Comparison of ENCODE assay signal across 8 cellular contexts in the genomic region with DNA sequence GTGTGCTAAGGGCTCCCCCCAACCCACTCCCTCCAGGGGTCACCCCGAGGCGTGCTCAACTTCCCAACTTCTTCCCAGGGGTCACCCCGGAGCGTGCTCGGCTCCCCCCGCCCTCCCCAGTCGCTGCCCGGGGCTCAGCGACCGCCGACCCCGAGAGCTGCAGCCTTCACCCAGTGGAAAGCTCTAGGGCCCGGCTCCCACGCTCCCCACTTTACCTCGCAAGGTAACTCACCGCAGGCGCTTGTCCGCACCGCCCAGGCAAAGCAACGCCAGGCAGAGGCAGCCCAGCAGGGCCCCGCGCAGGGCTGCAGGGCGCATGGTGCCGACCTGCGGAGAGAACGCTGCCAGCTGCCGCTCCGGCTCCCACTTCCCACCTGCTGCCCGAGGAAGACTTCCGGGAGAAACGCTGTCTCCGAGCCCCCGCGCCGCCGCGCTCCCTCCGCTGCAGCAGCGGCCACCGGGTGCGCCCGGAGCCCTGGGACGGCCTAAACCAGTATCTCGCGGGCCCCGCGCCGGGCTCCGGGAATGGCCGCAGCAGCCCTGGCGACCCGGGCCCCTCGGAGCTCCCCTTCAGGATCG. TPM values are rescaled to one million over a fixed set of nuclear protein-coding genes. Genes with fewer than 3 reads are reported as not detected.
DNase-seq lines count a peak whose midpoint lies in the region; ATAC-seq and TF ChIP-seq lines count a peak whose summit lies in the region.

No MANE protein-coding gene starts in this region.

- peak; percentile 4 for ATAC-seq in HG02678 (IDR thresholded peaks at IDR 0.05; ENCODE audit: unreplicated experiment)

- H4K8ac ChIP-seq in mesenchymal stem cell (ENCODE audit: low read length) = peak overlapping the region; percentile 67

- peaks cover 3% of the 10 kb centered on the region for H3K9me3 Mint-ChIP-seq in activated CD4-positive, alpha-beta T cell treated with anti-CD3 and anti-CD28 coated beads, Interleukin-2, amount 10 ng/mL, durations not matched to agents 7 days and 5 days

- peak overlapping the region in 1 of 2 experiments; percentile 82 for H3K14ac ChIP-seq in mesenchymal stem cell (ENCODE audit: low read length in 2 of 2)

- H3K4me1 ChIP-seq in mesenchymal stem cell (ENCODE audit: control insufficient read depth, insufficient read depth, low read depth, low read length) (peaks cover 26% of the 10 kb centered on the region), urinary bladder (ENCODE audit: insufficient read depth) (no peaks in the 10 kb centered on the region)

- H3K36me3 Mint-ChIP-seq in activated CD4-positive, alpha-beta T cell treated with anti-CD3 and anti-CD28 coated beads, Interleukin-2, amount 10 ng/mL, durations not matched to agents 7 days and 5 days (ENCODE audit: low read depth) = peaks cover 34% of the 10 kb centered on the region

- peaks cover 15% of the 10 kb centered on the region for H3K79me1 ChIP-seq in mesenchymal stem cell (replicated peaks; ENCODE audit: low read length, poor library complexity, severe bottlenecking)

- peak overlapping the region; percentile 90 for H3K4me3 Mint-ChIP-seq in activated CD4-positive, alpha-beta T cell treated with anti-CD3 and anti-CD28 coated beads, Interleukin-2, amount 10 ng/mL, durations not matched to agents 7 days and 5 days

- CTCF ChIA-PET in activated CD4-positive, alpha-beta T cell treated with anti-CD3 and anti-CD28 coated beads, Interleukin-2, amount 10 ng/mL, durations not matched to agents 7 days and 5 days (lab: Charles Lee) = interaction anchor here (0.6 to 1.2 kb wide), 5 partner anchors 16 to 422 kb away, joined by 3 read pairs; no protein-coding TSS in a partner anchor

- no peak overlapping the region for H4K91ac ChIP-seq in mesenchymal stem cell (ENCODE audit: low read length)

- peak overlapping the region; percentile 65 for H3K9ac ChIP-seq in mesenchymal stem cell (ENCODE audit: low read length)

- H3K18ac ChIP-seq in mesenchymal stem cell (ENCODE audit: low read depth in 1 of 2, low read length in 2 of 2) = peak overlapping the region; percentile 63 to 89

- no peaks in the 10 kb centered on the region for H3K9me3 ChIP-seq in mesenchymal stem cell (ENCODE audit: control insufficient read depth, low read length)

- DNase-seq in activated CD4-positive, alpha-beta T cell treated with anti-CD3 and anti-CD28 coated beads, Interleukin-2, amount 10 ng/mL, durations not matched to agents 7 days and 5 days = no peak
- DNase-seq in activated CD4-positive, alpha-beta T cell treated with anti-CD3 and anti-CD28 coated beads for 4 hours = no peak
- DNase-seq in NCI-H748 (lab: John Stamatoyannopoulos, UW; ENCODE audit: unreplicated experiment) (peak; percentile 79), choroid plexus epithelial cell (ENCODE audit: low read depth) (peak; percentile 28), mesenchymal stem cell (no peak), NAMALWA (ENCODE audit: low spot score) (no peak)

- peaks cover 0 to 14% of the 10 kb centered on the region in 2 experiments for H3K36me3 ChIP-seq in mesenchymal stem cell (ENCODE audit: control insufficient read depth in 1 of 2, insufficient read depth in 2 of 2, low read depth in 1 of 2, low read length in 2 of 2)
- no peaks in the 10 kb centered on the region for H3K36me3 ChIP-seq in urinary bladder (ENCODE audit: insufficient read depth)

- H2BK5ac ChIP-seq in mesenchymal stem cell (ENCODE audit: low read depth, low read length, poor library complexity, severe bottlenecking) = no peak overlapping the region

- H2AK5ac ChIP-seq in mesenchymal stem cell (ENCODE audit: low read length, severe bottlenecking) = no peak overlapping the region

- H3K4me2 ChIP-seq in mesenchymal stem cell (ENCODE audit: low read length, poor library complexity, severe bottlenecking) = peak overlapping the region; percentile 78

- no peak overlapping the region for H2BK15ac ChIP-seq in mesenchymal stem cell (ENCODE audit: low read depth, poor library complexity, severe bottlenecking)

- POLR2A ChIA-PET in activated CD4-positive, alpha-beta T cell treated with anti-CD3 and anti-CD28 coated beads, Interleukin-2, amount 10 ng/mL, durations not matched to agents 7 days and 5 days (lab: Charles Lee) = no interaction called here

- peak overlapping the region; percentile 96 for H3K27ac Mint-ChIP-seq in activated CD4-positive, alpha-beta T cell treated with anti-CD3 and anti-CD28 coated beads, Interleukin-2, amount 10 ng/mL, durations not matched to agents 7 days and 5 days

- peak overlapping the region in 1 of 2 experiments; percentile 28 for H3K4ac ChIP-seq in mesenchymal stem cell (ENCODE audit: low read depth in 1 of 2, low read length in 2 of 2)

- H3K27me3 ChIP-seq in mesenchymal stem cell (ENCODE audit: control insufficient read depth in 1 of 2, insufficient read depth in 1 of 2, low read length in 2 of 2) = no peaks in the 10 kb centered on the region

- H3K4me3 ChIP-seq in choroid plexus epithelial cell (ENCODE audit: low read depth, low read length) (peak overlapping the region; percentile 83), mesenchymal stem cell (ENCODE audit: insufficient read depth in 1 of 2, low read depth in 1 of 2, low read length in 2 of 2) (peak overlapping the region; percentile 85 to 97), urinary bladder (ENCODE audit: low read depth, low read length) (peak overlapping the region; percentile 84)

- peaks cover 77% of the 10 kb centered on the region for H3K4me1 Mint-ChIP-seq in activated CD4-positive, alpha-beta T cell treated with anti-CD3 and anti-CD28 coated beads, Interleukin-2, amount 10 ng/mL, durations not matched to agents 7 days and 5 days

- no peak for TF ChIP-seq CTCF in choroid plexus epithelial cell (conservative IDR thresholded peaks at IDR 0.05; ENCODE audit: low read depth, low read length)

- peak overlapping the region; percentile 90 for H2AFZ ChIP-seq in mesenchymal stem cell (ENCODE audit: low read depth, low read length)

- H2BK120ac ChIP-seq in mesenchymal stem cell (ENCODE audit: low read depth, low read length) = no peak overlapping the region

- no peak overlapping the region for H3K27ac ChIP-seq in mesenchymal stem cell (ENCODE audit: low read length, poor library complexity, severe bottlenecking)
- H3K27ac ChIP-seq in urinary bladder (ENCODE audit: low read depth) = no peak overlapping the region

- under 1% methylated on average over 47 of the region's 54 CpGs for WGBS in mesenchymal stem cell
- whole genome bisulfite sequencing in urinary bladder = under 1% methylated on average over 54 of the region's 54 CpGs

- no peaks in the 10 kb centered on the region for H3K27me3 Mint-ChIP-seq in activated CD4-positive, alpha-beta T cell treated with anti-CD3 and anti-CD28 coated beads, Interleukin-2, amount 10 ng/mL, durations not matched to agents 7 days and 5 days

- peak overlapping the region in 1 of 2 experiments; percentile 56 for H3K23ac ChIP-seq in mesenchymal stem cell (ENCODE audit: low read length in 2 of 2)

- H2BK12ac ChIP-seq in mesenchymal stem cell (ENCODE audit: low read length in 2 of 2) = no peak overlapping the region

RNA-seq across cellular contexts. Expression of a gene that starts 0.4 kb away (rescaled TPM):
- 100 to 1,000 TPM in 1 of 2 experiments, 10 to 100 TPM in 1; 84.3 to 101 TPM for total RNA-seq in activated CD4-positive, alpha-beta T cell treated with anti-CD3 and anti-CD28 coated beads, Interleukin-2, amount 10 ng/mL, durations not matched to agents 7 days and 5 days
- 27.7 TPM for polyA plus RNA-seq in mesenchymal stem cell (2013, experiment 1 of 2)
- 28.0 TPM for polyA plus RNA-seq in mesenchymal stem cell (2013, experiment 2 of 2)
- 54.5 TPM for total RNA-seq in urinary bladder
- polyA plus RNA-seq in urinary bladder = 42.8 TPM

RNA-seq across cellular contexts. Expression of a gene that starts 43.2 kb away (rescaled TPM):
- total RNA-seq in activated CD4-positive, alpha-beta T cell treated with anti-CD3 and anti-CD28 coated beads, Interleukin-2, amount 10 ng/mL, durations not matched to agents 7 days and 5 days = 10 to 100 TPM; 20.9 to 23.5 TPM
- polyA plus RNA-seq in mesenchymal stem cell (2013, experiment 1 of 2) = 6.9 TPM
- 7.1 TPM for polyA plus RNA-seq in mesenchymal stem cell (2013, experiment 2 of 2)
- total RNA-seq in urinary bladder = 37.8 TPM
- 5.9 TPM for polyA plus RNA-seq in urinary bladder

Comparison
In these comparisons a context has a peak if more than half of its experiments do, and no peak if none do; other contexts are left out.
1. DNase-seq: peak in NCI-H748 (single experiment) and choroid plexus epithelial cell (single experiment); none in activated CD4-positive, alpha-beta T cell treated with anti-CD3 and anti-CD28 coated beads, Interleukin-2, amount 10 ng/mL, durations not matched to agents 7 days and 5 days (single experiment), activated CD4-positive, alpha-beta T cell treated with anti-CD3 and anti-CD28 coated beads for 4 hours (0 of 2), mesenchymal stem cell (single experiment) and NAMALWA (single experiment).
2. Peak in every context shown above with its lines, with median percentiles within 50 percentile points of each other: H3K4me3 ChIP-seq.